Comparison of ENCODE assay signal across 1 cellular context in genomic region chr17:59760164-59760563, GRCh38.
TF ChIP-seq lines count a peak whose summit lies in the region.

No MANE protein-coding gene starts in this region.

TF ChIP-seq in IMR-90, 13 proteins besides CTCF, POLR2A, EP300 and RAD21 (continued from another document):
- TF ChIP-seq RFX5 (IDR thresholded peaks at IDR 0.05; ENCODE audit: low read depth, low read length) (no peak), MAZ (IDR thresholded peaks at IDR 0.05; ENCODE audit: borderline replicate concordance, low read depth, low read length) (no peak), CHD1 (IDR thresholded peaks at IDR 0.05; ENCODE audit: low read depth, low read length) (no peak), USF2 (IDR thresholded peaks at IDR 0.05; ENCODE audit: low read depth, low read length) (no peak), BHLHE40 (IDR thresholded peaks at IDR 0.05; ENCODE audit: low read depth, low read length) (no peak), MAFK (IDR thresholded peaks at IDR 0.05; ENCODE audit: low read depth, low read length) (no peak), ELK1 (IDR thresholded peaks at IDR 0.05; ENCODE audit: borderline replicate concordance, low read depth, low read length) (no peak), FOS (IDR thresholded peaks at IDR 0.05; ENCODE audit: low read depth, low read length) (no peak), MXI1 (IDR thresholded peaks at IDR 0.05; ENCODE audit: borderline replicate concordance, low read depth, low read length) (no peak)
